In the genomic region with DNA sequence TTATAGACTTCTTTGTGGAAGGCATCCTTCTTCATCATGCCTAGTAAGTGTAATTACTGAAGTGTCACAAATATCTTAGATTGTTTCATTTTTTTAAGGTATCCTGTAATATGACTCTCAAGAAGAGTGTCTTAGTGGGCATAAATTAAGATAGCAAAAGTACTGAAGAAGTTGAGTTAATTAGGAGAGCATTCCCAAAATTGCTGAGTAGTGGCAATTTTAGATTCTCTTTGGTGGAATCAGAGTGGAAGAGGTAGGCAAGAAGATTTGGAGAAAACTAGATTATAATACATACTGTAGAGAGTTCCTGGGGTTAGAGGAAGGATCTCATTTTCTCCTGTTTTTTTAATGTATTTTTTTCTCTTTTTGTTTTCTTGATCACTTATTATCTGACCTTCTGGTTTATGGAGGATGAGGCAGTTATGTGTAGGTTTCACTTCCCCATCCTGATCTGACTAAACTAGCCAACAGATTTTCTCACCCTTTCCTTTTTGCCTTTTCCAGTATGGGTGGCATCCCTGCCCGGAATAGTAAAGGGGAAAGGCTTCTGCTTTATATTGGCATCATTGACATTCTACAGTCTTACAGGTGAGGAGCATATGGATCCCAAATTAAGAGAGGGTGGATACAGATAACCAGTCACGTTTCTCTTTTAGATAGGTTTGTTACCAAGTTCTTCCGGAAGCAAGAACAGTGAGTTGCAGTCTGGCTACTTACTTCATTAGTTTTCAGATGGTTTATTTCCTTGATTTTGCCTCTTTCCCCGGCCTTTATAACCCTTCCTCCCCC, we compare ENCODE assay signal across 9 cellular contexts. TPM values are rescaled to one million over a fixed set of nuclear protein-coding genes. Genes with fewer than 3 reads are reported as not detected.
DNase-seq lines count a peak whose midpoint lies in the region; ATAC-seq and TF ChIP-seq lines count a peak whose summit lies in the region.
"Had no signal": no experiment of that assay in that cellular context is flagged by ENCODE, and none has a peak within 500 bp of the region (broad histone marks: within the 10 kb centered on the region; RNA-seq: fewer than 3 reads in every experiment).

No MANE protein-coding gene starts in this region.

- no peaks in the 10 kb centered on the region for H3K9me3 Mint-ChIP-seq in activated T-helper 17 cell treated with anti-CD3 and anti-CD28 coated beads, Interleukin-2, amount 50 U/mL, for 72 hours
- H3K9me3 Mint-ChIP-seq: immature natural killer cell had no signal

- intact Hi-C loops in ascending aorta (cut with DNase I) (no loop called here), tibial artery (cut with DNase I; ENCODE audit: low total_unique reads) (no loop called here), colonic mucosa (cut with DNase I) (no loop called here)

- peak; percentile 54 for ATAC-seq in HG03460 (IDR thresholded peaks at IDR 0.05; ENCODE audit: unreplicated experiment)
- no peak for ATAC-seq in activated T-helper 17 cell treated with anti-CD3 and anti-CD28 coated beads, Interleukin-2, amount 50 U/mL, for 72 hours (replicated peaks)

- H3K9me3 ChIP-seq in osteoblast (ENCODE audit: low read depth, low read length) (no peaks in the 10 kb centered on the region), ascending aorta (no peaks in the 10 kb centered on the region), tibial artery (no peaks in the 10 kb centered on the region), colonic mucosa (no peaks in the 10 kb centered on the region)

- H3K4me3 ChIP-seq in GM12865 (ENCODE audit: low read depth, low read length) (no peak overlapping the region), osteoblast (ENCODE audit: insufficient read depth, low read length) (no peak overlapping the region), ascending aorta (no peak overlapping the region), tibial artery (no peak overlapping the region), colonic mucosa (no peak overlapping the region)

- peak overlapping the region; percentile 48 for H3K27ac Mint-ChIP-seq in activated T-helper 17 cell treated with anti-CD3 and anti-CD28 coated beads, Interleukin-2, amount 50 U/mL, for 72 hours

- peaks cover 6% of the 10 kb centered on the region for H4K20me1 ChIP-seq in osteoblast (ENCODE audit: insufficient read depth, low read length)

- H3K79me2 ChIP-seq in osteoblast (ENCODE audit: insufficient read depth, low read length): peaks cover 27% of the 10 kb centered on the region

- H3K27me3 Mint-ChIP-seq in activated T-helper 17 cell treated with anti-CD3 and anti-CD28 coated beads, Interleukin-2, amount 50 U/mL, for 72 hours: no peaks in the 10 kb centered on the region

- peaks cover 5% of the 10 kb centered on the region for H3K4me1 Mint-ChIP-seq in activated T-helper 17 cell treated with anti-CD3 and anti-CD28 coated beads, Interleukin-2, amount 50 U/mL, for 72 hours
- H3K4me1 Mint-ChIP-seq: immature natural killer cell had no signal

- H3K4me1 ChIP-seq in osteoblast (ENCODE audit: insufficient read depth, low read length) (peaks cover 17% of the 10 kb centered on the region), ascending aorta (no peaks in the 10 kb centered on the region), tibial artery (no peaks in the 10 kb centered on the region), colonic mucosa (no peaks in the 10 kb centered on the region)

- H3K36me3 ChIP-seq in osteoblast (ENCODE audit: insufficient read depth, low read length) (peaks cover 91% of the 10 kb centered on the region), ascending aorta (peaks cover 88 to 100% of the 10 kb centered on the region in 2 donors), tibial artery (peaks cover 95 to 100% (median 100%) of the 10 kb centered on the region in 3 donors), colonic mucosa (peaks cover 24% of the 10 kb centered on the region)

- H3K27me3 ChIP-seq in osteoblast (ENCODE audit: insufficient read depth, low read length): no peaks in the 10 kb centered on the region
- no peaks in the 10 kb centered on the region for H3K27me3 ChIP-seq in ascending aorta
- no peaks in the 10 kb centered on the region for H3K27me3 ChIP-seq in tibial artery
- no peaks in the 10 kb centered on the region for H3K27me3 ChIP-seq in colonic mucosa

- H3K27ac ChIP-seq in osteoblast (ENCODE audit: low read depth, low read length): peak overlapping the region; percentile 42
- H3K27ac ChIP-seq in ascending aorta: no peak overlapping the region
- no peak overlapping the region for H3K27ac ChIP-seq in tibial artery
- no peak overlapping the region for H3K27ac ChIP-seq in colonic mucosa

- DNase-seq in GM12865 (ENCODE audit: low read depth) (peak; percentile 39), osteoblast (ENCODE audit: insufficient read length, low spot score, missing footprints) (no peak), ascending aorta (ENCODE audit: low spot score in 2 of 2) (no peak), tibial artery (no peak), colonic mucosa (no peak)
- DNase-seq: activated T-cell treated with anti-CD3 and anti-CD28 coated beads, Interleukin-2, amount 50 U/mL, for 48 hours; immature natural killer cell had no signal

- no peak overlapping the region for H2AFZ ChIP-seq in osteoblast (ENCODE audit: low read length)

- no peak overlapping the region for H3K4me3 Mint-ChIP-seq in activated T-helper 17 cell treated with anti-CD3 and anti-CD28 coated beads, Interleukin-2, amount 50 U/mL, for 72 hours
- H3K4me3 Mint-ChIP-seq: immature natural killer cell had no signal

- H3K4me2 ChIP-seq in osteoblast (ENCODE audit: insufficient read depth, low read length): peak overlapping the region; percentile 35

- H3K9ac ChIP-seq in colonic mucosa (ENCODE audit: low read depth in 2 of 2, low read length in 2 of 2): no peak overlapping the region

- no peak for TF ChIP-seq CTCF in GM12865 (IDR thresholded peaks at IDR 0.05; ENCODE audit: insufficient read depth, low read depth, low read length, missing control alignments)
- no peak for TF ChIP-seq CTCF in osteoblast (IDR thresholded peaks at IDR 0.05; ENCODE audit: extremely low read depth, low read depth, low read length)
- TF ChIP-seq CTCF in ascending aorta (IDR thresholded peaks at IDR 0.05): no peak
- TF ChIP-seq CTCF in tibial artery (IDR thresholded peaks at IDR 0.05): no peak
- no peak for TF ChIP-seq CTCF in colonic mucosa (IDR thresholded peaks at IDR 0.05)

- peaks cover 100% of the 10 kb centered on the region for H3K36me3 Mint-ChIP-seq in activated T-helper 17 cell treated with anti-CD3 and anti-CD28 coated beads, Interleukin-2, amount 50 U/mL, for 72 hours (ENCODE audit: low read depth)

RNA-seq across cellular contexts. Expression of a gene that starts 16.7 kb away (rescaled TPM):
- 100 to 1,000 TPM; 174 to 196 TPM for total RNA-seq in activated T-helper 17 cell treated with anti-CD3 and anti-CD28 coated beads, Interleukin-2, amount 50 U/mL, for 72 hours
- total RNA-seq in osteoblast (140 and 150 TPM in 2 replicates), ascending aorta (83.5 TPM), colonic mucosa (100 to 1,000 TPM; 103 to 158 TPM)

RNA-seq across cellular contexts. Expression of a gene that starts 39.5 kb away (rescaled TPM):
- 10 to 100 TPM; 72.2 to 80.7 TPM for total RNA-seq in activated T-helper 17 cell treated with anti-CD3 and anti-CD28 coated beads, Interleukin-2, amount 50 U/mL, for 72 hours
- total RNA-seq in osteoblast: 64.5 and 67.7 TPM in 2 replicates
- total RNA-seq in ascending aorta: 36.5 TPM
- 10 to 100 TPM; 33.3 to 38.9 TPM for total RNA-seq in colonic mucosa

RNA-seq across cellular contexts. Expression of a gene that starts 44.2 kb away (rescaled TPM):
- 10 to 100 TPM; 24.9 to 29.6 TPM for total RNA-seq in activated T-helper 17 cell treated with anti-CD3 and anti-CD28 coated beads, Interleukin-2, amount 50 U/mL, for 72 hours
- 15.9 and 16.5 TPM in 2 replicates for total RNA-seq in osteoblast
- 67.9 TPM for total RNA-seq in ascending aorta
- total RNA-seq in colonic mucosa: 10 to 100 TPM; 27.5 to 28.4 TPM

RNA-seq across cellular contexts. Expression of a gene that starts 47.9 kb away (rescaled TPM):
- 10 to 100 TPM; 62.2 to 77.9 TPM for total RNA-seq in activated T-helper 17 cell treated with anti-CD3 and anti-CD28 coated beads, Interleukin-2, amount 50 U/mL, for 72 hours
- total RNA-seq in osteoblast (34.7 and 35.1 TPM in 2 replicates), ascending aorta (33.6 TPM), colonic mucosa (10 to 100 TPM; 38.8 TPM)
